Comparison of ENCODE assay signal across 35 cellular contexts in genomic region chr1:83779565-83779964, GRCh38.
"Had no signal": no experiment of that assay in that cellular context is flagged by ENCODE, and none has a peak within 500 bp of the region (broad histone marks: within the 10 kb centered on the region; RNA-seq: fewer than 3 reads in every experiment).

No MANE protein-coding gene starts in this region.

- H3K27me3 ChIP-seq: brain microvascular endothelial cell, esophagus muscularis mucosa, foreskin keratinocyte, gastrocnemius medialis had no signal

- H3K4me3 ChIP-seq: esophagus muscularis mucosa, gastrocnemius medialis had no signal

- H3K4me3 Mint-ChIP-seq: activated B cell treated with CpG ODN at 0.5 μM for 24 hours; activated CD8-positive, alpha-beta T cell treated with anti-CD3 and anti-CD28 coated beads for 36 hours; activated naive CD8-positive, alpha-beta T cell; activated T-cell treated with anti-CD3 and anti-CD28 coated beads, Interleukin-2, amount 50 U/mL, for 4 hours; activated T-helper 17 cell treated with anti-CD3 and anti-CD28 coated beads, Interleukin-2, amount 50 U/mL, for 72 hours; central memory CD8-positive, alpha-beta T cell; effector memory CD8-positive, alpha-beta T cell; T-helper 17 cell; T-helper 2 cell treated with Interferon-gamma antibody and Interleukin-4, amounts not matched to agents 5 μg/mL and 100 μg/mL, for 36 hours had no signal

- H3K9me3 Mint-ChIP-seq: activated CD8-positive, alpha-beta T cell treated with anti-CD3 and anti-CD28 coated beads for 36 hours; activated T-cell treated with anti-CD3 and anti-CD28 coated beads, Interleukin-2, amount 50 U/mL, for 4 hours; central memory CD8-positive, alpha-beta T cell; effector memory CD8-positive, alpha-beta T cell; T-helper 2 cell treated with Interferon-gamma antibody and Interleukin-4, amounts not matched to agents 5 μg/mL and 100 μg/mL, for 36 hours had no signal

- H3K27ac Mint-ChIP-seq: activated B cell treated with CpG ODN at 0.5 μM for 24 hours; activated CD8-positive, alpha-beta T cell treated with anti-CD3 and anti-CD28 coated beads for 36 hours; activated naive CD8-positive, alpha-beta T cell; activated T-helper 17 cell treated with anti-CD3 and anti-CD28 coated beads, Interleukin-2, amount 50 U/mL, for 72 hours; effector memory CD8-positive, alpha-beta T cell; T-helper 17 cell; T-helper 2 cell treated with Interferon-gamma antibody and Interleukin-4, amounts not matched to agents 5 μg/mL and 100 μg/mL, for 36 hours had no signal

- H3K36me3 ChIP-seq: brain microvascular endothelial cell, esophagus muscularis mucosa, gastrocnemius medialis, WERI-Rb-1 had no signal

- H3K4me1 Mint-ChIP-seq: activated B cell treated with CpG ODN at 0.5 μM for 24 hours; activated T-helper 17 cell treated with anti-CD3 and anti-CD28 coated beads, Interleukin-2, amount 50 U/mL, for 72 hours; central memory CD8-positive, alpha-beta T cell; T-helper 17 cell had no signal

- H3K4me1 ChIP-seq: esophagus muscularis mucosa, foreskin keratinocyte, gastrocnemius medialis had no signal

- DNase-seq: activated B cell treated with CpG ODN at 0.5 μM for 24 hours; activated CD4-positive, alpha-beta T cell treated with anti-CD3 and anti-CD28 coated beads for 48 hours; activated CD4-positive, alpha-beta T cell treated with anti-CD3 and anti-CD28 coated beads, Interleukin-2, amount 50 U/mL, for 1 hour; activated CD4-positive, alpha-beta T cell treated with anti-CD3 and anti-CD28 coated beads, Interleukin-2, amount 50 U/mL, for 48 hours; activated CD8-positive, alpha-beta memory T cell treated with anti-CD3 and anti-CD28 coated beads for 24 hours; activated CD8-positive, alpha-beta T cell treated with anti-CD3 and anti-CD28 coated beads for 36 hours; activated effector memory CD4-positive, alpha-beta T cell treated with Interleukin-2 at 50 U/mL for 16 hours; activated gamma-delta T cell treated with Interleukin-2 at 50 U/mL for 16 hours; activated naive CD4-positive, alpha-beta T cell treated with anti-CD3 and anti-CD28 coated beads, Interleukin-2, amount 50 U/mL, for 16 hours; activated naive CD4-positive, alpha-beta T cell treated with Interleukin-2 at 50 U/mL for 16 hours; activated T-cell treated with anti-CD3 and anti-CD28 coated beads, Interleukin-2, amount 50 U/mL, for 4 hours; amniotic stem cell; anterior cingulate cortex; brain microvascular endothelial cell; cortex of kidney; dermis blood vessel endothelial cell; effector CD4-positive, alpha-beta T cell; effector memory CD8-positive, alpha-beta T cell; erythroblast; foreskin keratinocyte; gastrocnemius medialis; glutamatergic neuron; T-helper 1 cell; T-helper 17 cell; T1000; WERI-Rb-1 had no signal

- H3K9me3 ChIP-seq: gastrocnemius medialis had no signal

- FAIRE-seq: astrocyte, bronchial epithelial cell, colon had no signal

- H3K27me3 Mint-ChIP-seq: activated CD8-positive, alpha-beta T cell treated with anti-CD3 and anti-CD28 coated beads for 36 hours; activated naive CD8-positive, alpha-beta T cell; activated T-helper 17 cell treated with anti-CD3 and anti-CD28 coated beads, Interleukin-2, amount 50 U/mL, for 72 hours; central memory CD8-positive, alpha-beta T cell; T-helper 17 cell had no signal

- H3K27ac ChIP-seq: brain microvascular endothelial cell, esophagus muscularis mucosa, foreskin keratinocyte, gastrocnemius medialis, WERI-Rb-1 had no signal

- ATAC-seq: activated CD4-positive, CD25-positive, alpha-beta regulatory T cell treated with anti-CD3 and anti-CD28 coated beads, Interleukin-2, amount 50 U/mL, for 24 hours; activated CD8-positive, alpha-beta T cell treated with anti-CD3 and anti-CD28 coated beads for 36 hours; activated T-cell treated with anti-CD3 and anti-CD28 coated beads, Interleukin-2, amount 50 U/mL, for 4 hours; activated T-helper 17 cell treated with anti-CD3 and anti-CD28 coated beads, Interleukin-2, amount 50 U/mL, for 72 hours; effector memory CD8-positive, alpha-beta T cell; foreskin keratinocyte; gastrocnemius medialis; T-helper 17 cell had no signal
